In the genomic region with DNA sequence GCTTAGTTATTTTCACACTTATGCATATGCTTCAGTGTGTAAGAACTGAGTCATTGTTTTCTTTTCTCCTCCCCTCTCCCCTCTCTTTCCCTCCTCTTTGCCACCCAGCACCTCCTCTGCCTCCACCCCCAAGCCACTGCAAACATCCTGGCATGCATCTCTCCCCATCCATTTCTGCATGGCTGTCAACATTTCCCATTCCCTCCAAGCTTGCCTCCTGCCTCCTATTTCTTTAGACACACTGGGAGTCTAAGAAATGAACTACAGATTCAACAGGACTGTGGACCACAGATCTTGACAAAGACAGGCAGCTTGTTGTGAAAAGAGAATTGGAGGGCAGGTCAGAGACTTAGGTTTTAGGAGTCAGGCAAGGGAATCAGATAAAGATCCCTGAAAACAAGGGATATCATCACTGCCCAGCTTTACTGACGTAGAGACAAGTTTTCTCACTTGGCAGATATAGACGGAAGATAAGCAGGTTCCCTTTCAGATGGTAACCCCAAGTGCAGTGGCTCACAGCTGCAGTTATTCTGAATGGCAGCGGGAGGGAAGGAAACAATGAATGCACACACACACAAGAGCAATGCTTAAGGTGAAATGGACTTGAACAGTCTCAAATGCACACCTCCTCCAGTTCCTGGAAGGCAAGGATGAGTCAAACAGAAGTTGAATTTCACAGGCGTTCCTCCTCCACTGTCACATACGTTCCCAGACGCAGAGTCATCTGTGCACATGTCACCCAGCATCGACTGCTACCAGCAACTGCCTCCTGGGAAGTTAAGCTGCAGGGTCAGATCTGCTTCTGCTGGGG, we compare ENCODE assay signal across 1 cellular context.
TF ChIP-seq lines count a peak whose summit lies in the region.

No MANE protein-coding gene starts in this region.

TF ChIP-seq in HepG2, 621 proteins besides CTCF, POLR2A, EP300 and RAD21:
- TF ChIP-seq ZNF710 (CRISPR knock-in tag; IDR thresholded peaks at IDR 0.05; ENCODE audit: borderline replicate concordance) = no peak
- TF ChIP-seq ZNF549 (CRISPR knock-in tag; IDR thresholded peaks at IDR 0.05) = no peak
- TF ChIP-seq ZNF362 (CRISPR knock-in tag; IDR thresholded peaks at IDR 0.05; ENCODE audit: borderline replicate concordance) = no peak
- no peak for TF ChIP-seq ADNP (CRISPR knock-in tag; IDR thresholded peaks at IDR 0.05)
- TF ChIP-seq, protein P1, sequence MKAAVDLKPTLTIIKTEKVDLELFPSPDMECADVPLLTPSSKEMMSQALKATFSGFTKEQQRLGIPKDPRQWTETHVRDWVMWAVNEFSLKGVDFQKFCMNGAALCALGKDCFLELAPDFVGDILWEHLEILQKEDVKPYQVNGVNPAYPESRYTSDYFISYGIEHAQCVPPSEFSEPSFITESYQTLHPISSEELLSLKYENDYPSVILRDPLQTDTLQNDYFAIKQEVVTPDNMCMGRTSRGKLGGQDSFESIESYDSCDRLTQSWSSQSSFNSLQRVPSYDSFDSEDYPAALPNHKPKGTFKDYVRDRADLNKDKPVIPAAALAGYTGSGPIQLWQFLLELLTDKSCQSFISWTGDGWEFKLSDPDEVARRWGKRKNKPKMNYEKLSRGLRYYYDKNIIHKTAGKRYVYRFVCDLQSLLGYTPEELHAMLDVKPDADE (CRISPR knock-in tag; IDR thresholded peaks at IDR 0.05) = no peak
- TF ChIP-seq, protein P2, sequence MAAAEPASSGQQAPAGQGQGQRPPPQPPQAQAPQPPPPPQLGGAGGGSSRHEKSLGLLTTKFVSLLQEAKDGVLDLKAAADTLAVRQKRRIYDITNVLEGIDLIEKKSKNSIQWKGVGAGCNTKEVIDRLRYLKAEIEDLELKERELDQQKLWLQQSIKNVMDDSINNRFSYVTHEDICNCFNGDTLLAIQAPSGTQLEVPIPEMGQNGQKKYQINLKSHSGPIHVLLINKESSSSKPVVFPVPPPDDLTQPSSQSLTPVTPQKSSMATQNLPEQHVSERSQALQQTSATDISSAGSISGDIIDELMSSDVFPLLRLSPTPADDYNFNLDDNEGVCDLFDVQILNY (CRISPR knock-in tag; conservative IDR thresholded peaks at IDR 0.05) = no peak
